Comparison of ENCODE assay signal across 1 cellular context in genomic region chr2:47015206-47015605, GRCh38.
TF ChIP-seq lines count a peak whose summit lies in the region.

No MANE protein-coding gene starts in this region.

TF ChIP-seq in liver, 16 proteins besides CTCF, POLR2A, EP300 and RAD21 (continued from another document):
- no peak for TF ChIP-seq REST (IDR thresholded peaks at IDR 0.05)
- TF ChIP-seq NR2F2 (IDR thresholded peaks at IDR 0.05) = no peak
TF ChIP-seq in liver: peak in this region for 0.
